In genomic region chr2:69084492-69084891, GRCh38 we compare ENCODE assay signal across 29 cellular contexts.
"Had no signal": no experiment of that assay in that cellular context is flagged by ENCODE, and none has a peak within 500 bp of the region (broad histone marks: within the 10 kb centered on the region; RNA-seq: fewer than 3 reads in every experiment).

No MANE protein-coding gene starts in this region.

- H3K36me3 ChIP-seq: WERI-Rb-1 had no signal

- H3K9me3 ChIP-seq: body of pancreas, esophagus muscularis mucosa, gastroesophageal sphincter had no signal

- H3K27ac ChIP-seq: body of pancreas, WERI-Rb-1 had no signal

- DNase-seq: activated CD4-positive, alpha-beta memory T cell treated with anti-CD3 and anti-CD28 coated beads for 36 hours; activated CD4-positive, alpha-beta T cell treated with anti-CD3 and anti-CD28 coated beads for 36 hours; activated CD4-positive, alpha-beta T cell treated with anti-CD3 and anti-CD28 coated beads, Interleukin-2, amount 10 ng/mL, durations not matched to agents 24 days and 14 days; activated CD4-positive, CD25-positive, alpha-beta regulatory T cell; activated CD4-positive, CD25-positive, alpha-beta regulatory T cell treated with anti-CD3 and anti-CD28 coated beads, Interleukin-2, amount 50 U/mL, for 72 hours; activated CD8-positive, alpha-beta memory T cell treated with anti-CD3 and anti-CD28 coated beads, Interleukin-2, amount 10 ng/mL, durations not matched to agents 7 days and 5 days; activated CD8-positive, alpha-beta memory T cell treated with anti-CD3 and anti-CD28 coated beads, Interleukin-2, amount 50 U/mL, for 4 hours; activated CD8-positive, alpha-beta T cell treated with anti-CD3 and anti-CD28 coated beads, Interleukin-2, amount 10 ng/mL, durations not matched to agents 7 days and 5 days; activated effector memory CD4-positive, alpha-beta T cell treated with anti-CD3 and anti-CD28 coated beads, Interleukin-2, amount 50 U/mL, for 16 hours; activated naive CD4-positive, alpha-beta T cell treated with anti-CD3 and anti-CD28 coated beads, Interleukin-2, amount 10 ng/mL, durations not matched to agents 7 days and 5 days; activated naive CD8-positive, alpha-beta T cell treated with anti-CD3 and anti-CD28 coated beads, Interleukin-2, amount 10 ng/mL, durations not matched to agents 7 days and 5 days; activated T-cell treated with anti-CD3 and anti-CD28 coated beads, Interleukin-2, amount 50 U/mL, for 1 hour; activated T-cell treated with anti-CD3 and anti-CD28 coated beads, Interleukin-2, amount 50 U/mL, for 48 hours; body of pancreas; caudate nucleus; cortex of kidney; dermis blood vessel endothelial cell; effector CD4-positive, alpha-beta T cell; effector memory CD8-positive, alpha-beta T cell; erythroblast; foreskin melanocyte; T-helper 1 cell; T-helper 17 cell; T1000; WERI-Rb-1 had no signal

- ATAC-seq: activated CD4-positive, alpha-beta T cell treated with anti-CD3 and anti-CD28 coated beads for 36 hours; activated CD8-positive, alpha-beta memory T cell treated with anti-CD3 and anti-CD28 coated beads, Interleukin-2, amount 10 ng/mL, durations not matched to agents 7 days and 5 days; activated CD8-positive, alpha-beta T cell treated with anti-CD3 and anti-CD28 coated beads, Interleukin-2, amount 10 ng/mL, durations not matched to agents 7 days and 5 days; activated naive CD4-positive, alpha-beta T cell treated with anti-CD3 and anti-CD28 coated beads, Interleukin-2, amount 50 U/mL, for 72 hours; body of pancreas; effector memory CD8-positive, alpha-beta T cell; gastroesophageal sphincter; T-helper 17 cell had no signal

- H3K27me3 ChIP-seq: body of pancreas, esophagus muscularis mucosa, gastroesophageal sphincter had no signal

- FAIRE-seq: colon had no signal

- H3K4me3 ChIP-seq: body of pancreas, esophagus muscularis mucosa, gastroesophageal sphincter had no signal
